14 cellular contexts compared by ENCODE assay signal in genomic region chr5:43425965-43426364, GRCh38. TPM values are rescaled to one million over a fixed set of nuclear protein-coding genes. Genes with fewer than 3 reads are reported as not detected.
DNase-seq lines count a peak whose midpoint lies in the region; ATAC-seq and TF ChIP-seq lines count a peak whose summit lies in the region.
"Had no signal": no experiment of that assay in that cellular context is flagged by ENCODE, and none has a peak within 500 bp of the region (broad histone marks: within the 10 kb centered on the region; RNA-seq: fewer than 3 reads in every experiment).

No MANE protein-coding gene starts in this region.

- H3K27ac Mint-ChIP-seq in osteocyte (ENCODE audit: unreplicated experiment), result peak overlapping the region; percentile 37
- H3K27ac Mint-ChIP-seq: CD8-positive, alpha-beta memory T cell; nephron had no signal

- peak; percentile 96 for DNase-seq in DMS 273 (lab: John Stamatoyannopoulos, UW; ENCODE audit: unreplicated experiment)
- peak; percentile 86 to 99 for DNase-seq in NCI-H446 (lab: John Stamatoyannopoulos, UW)
- peak; percentile 80 for DNase-seq in epithelial cell of prostate (ENCODE audit: low read depth, low spot score)
- DNase-seq in osteocyte (ENCODE audit: extremely low spot score, unreplicated experiment), result no peak
- no peak for DNase-seq in DMS153 treated with DMSO at 0.1 percent for 48 hours (lab: John Stamatoyannopoulos, UW; ENCODE audit: unreplicated experiment)
- DNase-seq: activated naive CD4-positive, alpha-beta T cell treated with anti-CD3 and anti-CD28 coated beads, Interleukin-2, amount 50 U/mL, for 16 hours; CD8-positive, alpha-beta memory T cell; effector memory CD4-positive, alpha-beta T cell; immature natural killer cell had no signal

- H3K4me1 Mint-ChIP-seq in osteocyte (ENCODE audit: unreplicated experiment), result peaks cover 21% of the 10 kb centered on the region
- H3K4me1 Mint-ChIP-seq: CD8-positive, alpha-beta memory T cell; immature natural killer cell had no signal

- no peak for ATAC-seq in HG02840 (IDR thresholded peaks at IDR 0.05; ENCODE audit: low FRiP score, unreplicated experiment)
- no peak for ATAC-seq in HG03354 (IDR thresholded peaks at IDR 0.05; ENCODE audit: poor library complexity, severe bottlenecking, unreplicated experiment)
- no peak for ATAC-seq in GM18520 (IDR thresholded peaks at IDR 0.05; ENCODE audit: unreplicated experiment)

- H3K4me3 Mint-ChIP-seq in osteocyte (ENCODE audit: unreplicated experiment), result no peak overlapping the region
- H3K4me3 Mint-ChIP-seq: CD8-positive, alpha-beta memory T cell; immature natural killer cell; nephron had no signal

- H3K36me3 Mint-ChIP-seq in osteocyte (ENCODE audit: unreplicated experiment), result no peaks in the 10 kb centered on the region
- H3K36me3 Mint-ChIP-seq: immature natural killer cell had no signal

- H3K27me3 Mint-ChIP-seq in osteocyte (ENCODE audit: unreplicated experiment), result no peaks in the 10 kb centered on the region

- peak overlapping the region; percentile 75 for H3K27ac ChIP-seq in epithelial cell of prostate
- H3K27ac ChIP-seq: KMS-11 had no signal

- H3K9me3 Mint-ChIP-seq in osteocyte (ENCODE audit: unreplicated experiment), result no peaks in the 10 kb centered on the region
- H3K9me3 Mint-ChIP-seq: CD8-positive, alpha-beta memory T cell; nephron had no signal

- TF ChIP-seq CTCF in osteocyte (IDR thresholded peaks at IDR 0.05), result no peak

RNA-seq across cellular contexts. Expression of gene CCL28, which starts 13.8 kb away (rescaled TPM):
- not detected in 2 replicates for total RNA-seq in osteocyte

RNA-seq across cellular contexts. Expression of gene TMEM267, which starts 57.7 kb away (rescaled TPM):
- 17.9 and 22.5 TPM in 2 replicates for total RNA-seq in osteocyte

Comparison
In these comparisons a context has a peak if more than half of its experiments do, and no peak if none do; other contexts are left out.
1. DNase-seq: peak in DMS 273 (single experiment), NCI-H446 (2 of 2) and epithelial cell of prostate (single experiment); none in osteocyte (single experiment) and DMS153 treated with DMSO at 0.1 percent for 48 hours (single experiment).